ENCODE assay signal across 19 cellular contexts in genomic region chr22:24137595-24137994, GRCh38. TPM values are rescaled to one million over a fixed set of nuclear protein-coding genes. Genes with fewer than 3 reads are reported as not detected.
DNase-seq lines count a peak whose midpoint lies in the region; ATAC-seq and TF ChIP-seq lines count a peak whose summit lies in the region.
"Had no signal": no experiment of that assay in that cellular context is flagged by ENCODE, and none has a peak within 500 bp of the region (broad histone marks: within the 10 kb centered on the region; RNA-seq: fewer than 3 reads in every experiment).

No MANE protein-coding gene starts in this region.

- no peaks in the 10 kb centered on the region for H3K9me3 Mint-ChIP-seq in effector memory CD8-positive, alpha-beta T cell
- no peaks in the 10 kb centered on the region for H3K9me3 Mint-ChIP-seq in nephron
- H3K9me3 Mint-ChIP-seq: activated T-helper 1 cell treated with anti-CD3 and anti-CD28 coated beads, Interleukin-12 subunit alpha, Interleukin-12 subunit beta, Interleukin-2, Interleukin-4 antibody, amounts not matched to agents 30 ng/mL and 10 ng/mL and 1 ng/mL, durations not matched to agents 14 hours and 24 hours and 36 hours; brain; CD14-positive monocyte; IgD-negative memory B cell had no signal

- H3K4me1 Mint-ChIP-seq in effector memory CD8-positive, alpha-beta T cell (ENCODE audit: low read depth in 2 of 2): peaks cover 27 to 43% of the 10 kb centered on the region in 2 donors
- H3K4me1 Mint-ChIP-seq in nephron: peaks cover 16% of the 10 kb centered on the region

- H3K27ac Mint-ChIP-seq in effector memory CD8-positive, alpha-beta T cell: peak overlapping the region; percentile 64 to 76
- H3K27ac Mint-ChIP-seq in nephron: peak overlapping the region in 2 of 3 experiments; percentile 14 to 47

- TF ChIP-seq CTCF in nephron (IDR thresholded peaks at IDR 0.05; ENCODE audit: unreplicated experiment in 3 of 3): no peak

- H3K36me3 Mint-ChIP-seq in effector memory CD8-positive, alpha-beta T cell (ENCODE audit: insufficient read depth): peaks cover 37% of the 10 kb centered on the region
- peaks cover 25% of the 10 kb centered on the region for H3K36me3 Mint-ChIP-seq in nephron (ENCODE audit: low read depth)

- no peaks in the 10 kb centered on the region for H3K27me3 Mint-ChIP-seq in effector memory CD8-positive, alpha-beta T cell
- H3K27me3 Mint-ChIP-seq in nephron (ENCODE audit: low read depth): no peaks in the 10 kb centered on the region
- H3K27me3 Mint-ChIP-seq: brain, IgD-negative memory B cell had no signal

- peak; percentile 85 for DNase-seq in AG20443 (ENCODE audit: low spot score)
- DNase-seq in M059J (ENCODE audit: low read depth): peak; percentile 47
- DNase-seq in effector memory CD8-positive, alpha-beta T cell: no peak
- DNase-seq in nucleus accumbens (lab: John Stamatoyannopoulos, UW): no peak
- no peak for DNase-seq in GDM1 (lab: John Stamatoyannopoulos, UW)
- DNase-seq: activated CD4-positive, alpha-beta T cell treated with anti-CD3 and anti-CD28 coated beads, Interleukin-2, amount 50 U/mL, for 1 hour; mesendoderm; NCI-H1436; NCI-H446 treated with DMSO at 0.1 percent for 48 hours; pancreas; PC-9; T-helper 1 cell had no signal

- H3K4me3 Mint-ChIP-seq in effector memory CD8-positive, alpha-beta T cell: no peak overlapping the region
- H3K4me3 Mint-ChIP-seq in nephron: no peak overlapping the region
- H3K4me3 Mint-ChIP-seq: activated T-helper 1 cell treated with anti-CD3 and anti-CD28 coated beads, Interleukin-12 subunit alpha, Interleukin-12 subunit beta, Interleukin-2, Interleukin-4 antibody, amounts not matched to agents 30 ng/mL and 10 ng/mL and 1 ng/mL, durations not matched to agents 14 hours and 24 hours and 36 hours; brain; CD14-positive monocyte; IgD-negative memory B cell had no signal

- ATAC-seq in effector memory CD8-positive, alpha-beta T cell (replicated peaks): no peak
- ATAC-seq in HG03432 (IDR thresholded peaks at IDR 0.05; ENCODE audit: unreplicated experiment) (no peak), GM18870 (IDR thresholded peaks at IDR 0.05; ENCODE audit: unreplicated experiment) (no peak)
- ATAC-seq: pancreas had no signal

RNA-seq across cellular contexts. Expression of gene SUSD2, which starts 43.7 kb away (rescaled TPM):
- total RNA-seq in M059J (2014; rRNA removed; shearing (Covaris generic)): 0.15 TPM in 1 of 2 replicates, not detected in the other

Comparison
In these comparisons a context has a peak if more than half of its experiments do, and no peak if none do; other contexts are left out.
1. DNase-seq: peak in AG20443 (single experiment) and M059J (single experiment); none in effector memory CD8-positive, alpha-beta T cell (0 of 3), nucleus accumbens (0 of 56) and GDM1 (single experiment).